Comparison of ENCODE assay signal across 20 cellular contexts in genomic region chr12:13093850-13094225, GRCh38. TPM values are rescaled to one million over a fixed set of nuclear protein-coding genes. Genes with fewer than 3 reads are reported as not detected.
DNase-seq lines count a peak whose midpoint lies in the region; TF ChIP-seq lines count a peak whose summit lies in the region.
"Had no signal": no experiment of that assay in that cellular context is flagged by ENCODE, and none has a peak within 500 bp of the region (broad histone marks: within the 10 kb centered on the region; RNA-seq: fewer than 3 reads in every experiment).

No MANE protein-coding gene starts in this region.

- H3K9me3 ChIP-seq in BLaER1 treated with 17β-estradiol and CSF1 and Interleukin-3, amounts not matched to agents 10 nM and 100 nM (replicated peaks in 1 of 11) = 0 out of 22 replicates have a peak, but pooled peaks cover 0 to 4% (median 0%) of the 10 kb centered on the region in 11 experiments
- H3K9me3 ChIP-seq in ascending aorta = no peaks in the 10 kb centered on the region
- H3K9me3 ChIP-seq in transverse colon = no peaks in the 10 kb centered on the region
- H3K9me3 ChIP-seq: lower lobe of right lung, MG63, SJCRH30 had no signal

- peak overlapping the region in 10 of 11 experiments; percentile 2 to 90 (median 66); a peak in 18 of 22 replicates for H3K4me2 ChIP-seq in BLaER1 treated with 17β-estradiol and CSF1 and Interleukin-3, amounts not matched to agents 10 nM and 100 nM

- peak overlapping the region in 7 of 11 experiments; percentile 7 to 53 (median 19); a peak in 9 of 22 replicates for H3K9ac ChIP-seq in BLaER1 treated with 17β-estradiol and CSF1 and Interleukin-3, amounts not matched to agents 10 nM and 100 nM

- H3K27ac Mint-ChIP-seq in mesothelial cell of epicardium = peak overlapping the region; percentile 67
- H3K27ac Mint-ChIP-seq: stimulated activated effector memory CD8-positive, alpha-beta T cell treated with anti-CD3 and anti-CD28 coated beads, Interleukin-12 subunit alpha, Interleukin-12 subunit beta, amount 100 ng/mL, for 72 hours had no signal

- no peaks in the 10 kb centered on the region for H3K9me3 Mint-ChIP-seq in mesothelial cell of epicardium
- H3K9me3 Mint-ChIP-seq: neural crest cell; stimulated activated effector memory CD8-positive, alpha-beta T cell treated with anti-CD3 and anti-CD28 coated beads, Interleukin-12 subunit alpha, Interleukin-12 subunit beta, amount 100 ng/mL, for 72 hours had no signal

- TF ChIP-seq EP300 in transverse colon (IDR thresholded peaks at IDR 0.05; ENCODE audit: low read depth) = no peak

- no peaks in the 10 kb centered on the region for H3K36me3 ChIP-seq in BLaER1 treated with 17β-estradiol and CSF1 and Interleukin-3, amounts not matched to agents 10 nM and 100 nM
- H3K36me3 ChIP-seq in ascending aorta (no peaks in the 10 kb centered on the region), transverse colon (no peaks in the 10 kb centered on the region)
- H3K36me3 ChIP-seq: lower lobe of right lung, MG63, SJCRH30 had no signal

- TF ChIP-seq POLR2A in transverse colon (IDR thresholded peaks at IDR 0.05) = no peak

- no peak for TF ChIP-seq CTCF in ascending aorta (IDR thresholded peaks at IDR 0.05)
- no peak for TF ChIP-seq CTCF in mesothelial cell of epicardium (IDR thresholded peaks at IDR 0.05; ENCODE audit: unreplicated experiment)
- no peak for TF ChIP-seq CTCF in transverse colon (IDR thresholded peaks at IDR 0.05)

- intact Hi-C loops in ascending aorta (cut with DNase I) (no loop called here), transverse colon (cut with DNase I; ENCODE audit: low total_unique reads) (no loop called here)

- peaks cover 62% of the 10 kb centered on the region for H3K4me1 Mint-ChIP-seq in mesothelial cell of epicardium

- no peaks in the 10 kb centered on the region for H3K27me3 ChIP-seq in BLaER1 treated with 17β-estradiol and CSF1 and Interleukin-3, amounts not matched to agents 10 nM and 100 nM
- H3K27me3 ChIP-seq in ascending aorta (no peaks in the 10 kb centered on the region), transverse colon (no peaks in the 10 kb centered on the region)
- H3K27me3 ChIP-seq: dorsolateral prefrontal cortex, MG63, SJCRH30 had no signal

- peaks cover 11% of the 10 kb centered on the region for H3K27me3 Mint-ChIP-seq in mesothelial cell of epicardium (ENCODE audit: low read depth)

- H3K4me3 Mint-ChIP-seq in mesothelial cell of epicardium = no peak overlapping the region
- H3K4me3 Mint-ChIP-seq: neural crest cell; stimulated activated effector memory CD8-positive, alpha-beta T cell treated with anti-CD3 and anti-CD28 coated beads, Interleukin-12 subunit alpha, Interleukin-12 subunit beta, amount 100 ng/mL, for 72 hours had no signal

- H3K4me1 ChIP-seq in BLaER1 treated with 17β-estradiol and CSF1 and Interleukin-3, amounts not matched to agents 10 nM and 100 nM = peaks cover 40 to 92% (median 75%) of the 10 kb centered on the region in 10 experiments
- H3K4me1 ChIP-seq in ascending aorta (peaks cover 4 to 23% of the 10 kb centered on the region in 2 donors), transverse colon (peaks cover 5 to 19% (median 12%) of the 10 kb centered on the region in 4 donors)

- no peaks in the 10 kb centered on the region for H3K36me3 Mint-ChIP-seq in mesothelial cell of epicardium
- H3K36me3 Mint-ChIP-seq: stimulated activated effector memory CD8-positive, alpha-beta T cell treated with anti-CD3 and anti-CD28 coated beads, Interleukin-12 subunit alpha, Interleukin-12 subunit beta, amount 100 ng/mL, for 72 hours had no signal

- DNase-seq in M059J (ENCODE audit: low read depth) = peak; percentile 38
- DNase-seq in ascending aorta (ENCODE audit: low spot score in 2 of 2) = no peak
- DNase-seq in mesothelial cell of epicardium (ENCODE audit: low spot score in 2 of 2, unreplicated experiment in 2 of 2) = no peak
- no peak for DNase-seq in NCI-H526 (lab: John Stamatoyannopoulos, UW)
- no peak for DNase-seq in NCI-H2107 (lab: John Stamatoyannopoulos, UW)
- DNase-seq in ecto neural progenitor cell (ENCODE audit: low spot score) = no peak
- no peak for DNase-seq in transverse colon
- DNase-seq: activated effector memory CD4-positive, alpha-beta T cell treated with Interleukin-2 at 50 U/mL for 16 hours; aorta; dorsolateral prefrontal cortex; lower lobe of right lung; MG63; NCI-H2081; SJCRH30 had no signal

- H4K20me1 ChIP-seq in BLaER1 treated with 17β-estradiol and CSF1 and Interleukin-3, amounts not matched to agents 10 nM and 100 nM = no peaks in the 10 kb centered on the region

- no peak overlapping the region for H3K4me3 ChIP-seq in BLaER1 treated with 17β-estradiol and CSF1 and Interleukin-3, amounts not matched to agents 10 nM and 100 nM
- no peak overlapping the region for H3K4me3 ChIP-seq in ascending aorta
- H3K4me3 ChIP-seq in transverse colon = no peak overlapping the region
- H3K4me3 ChIP-seq: dorsolateral prefrontal cortex, lower lobe of right lung, MG63, SJCRH30 had no signal

- 52 to 57% methylated on average over 2 of the region's 2 CpGs for WGBS in transverse colon (ENCODE audit: low coverage in 1 of 2), 2 donors

- in situ Hi-C loops in transverse colon (cut with MboI; ENCODE audit: low pct_ligation_motif_present in 1 of 4, low pct_unique_long_range_greater_than_20kb in 1 of 4, low sequenced_read_pairs in 3 of 4) = loop anchor here in 1 of 4 donors (10.0 kb wide), 1 partner anchor 89 kb away; the partner anchor contains the start of gene HEBP1

- H3K27ac ChIP-seq in BLaER1 treated with 17β-estradiol and CSF1 and Interleukin-3, amounts not matched to agents 10 nM and 100 nM = peak overlapping the region in 10 of 11 experiments; percentile 16 to 74 (median 60); a peak in 17 of 22 replicates
- peak overlapping the region; percentile 4 to 22 for H3K27ac ChIP-seq in ascending aorta
- no peak overlapping the region for H3K27ac ChIP-seq in transverse colon
- H3K27ac ChIP-seq: dorsolateral prefrontal cortex, lower lobe of right lung, SJCRH30, VCaP had no signal

RNA-seq across cellular contexts. Expression of gene GSG1, which starts 9.6 kb away (rescaled TPM):
- not detected in 2 replicates for total RNA-seq in M059J (2014; rRNA removed; shearing (Covaris generic))
- total RNA-seq in ascending aorta = not detected
- total RNA-seq in mesothelial cell of epicardium = not detected in 3 replicates
- total RNA-seq in transverse colon = not detected
- total RNA-seq: aorta, HT-29, lower lobe of right lung, neural crest cell, right cardiac atrium had no signal

RNA-seq across cellular contexts. Expression of gene FAM234B, which starts 49.7 kb away (rescaled TPM):
- total RNA-seq in M059J (2014; rRNA removed; shearing (Covaris generic)) = 5.1 TPM in 2 replicates
- total RNA-seq in ascending aorta (6.7 TPM), mesothelial cell of epicardium (8.6 to 9.5 TPM (median 9.1 TPM) in 3 replicates), transverse colon (1 to 10 TPM in 3 of 4 donors, under 1 TPM in 1; 0.60 to 2.6 (median 1.8) TPM)

Comparison
In these comparisons a context has a peak if more than half of its experiments do, and no peak if none do; other contexts are left out.
1. H3K27ac ChIP-seq: peak in BLaER1 treated with 17β-estradiol and CSF1 and Interleukin-3, amounts not matched to agents 10 nM and 100 nM (10 of 11) and ascending aorta (2 of 2); none in transverse colon (0 of 4).